ENCODE assay signal across 17 cellular contexts in the genomic region with DNA sequence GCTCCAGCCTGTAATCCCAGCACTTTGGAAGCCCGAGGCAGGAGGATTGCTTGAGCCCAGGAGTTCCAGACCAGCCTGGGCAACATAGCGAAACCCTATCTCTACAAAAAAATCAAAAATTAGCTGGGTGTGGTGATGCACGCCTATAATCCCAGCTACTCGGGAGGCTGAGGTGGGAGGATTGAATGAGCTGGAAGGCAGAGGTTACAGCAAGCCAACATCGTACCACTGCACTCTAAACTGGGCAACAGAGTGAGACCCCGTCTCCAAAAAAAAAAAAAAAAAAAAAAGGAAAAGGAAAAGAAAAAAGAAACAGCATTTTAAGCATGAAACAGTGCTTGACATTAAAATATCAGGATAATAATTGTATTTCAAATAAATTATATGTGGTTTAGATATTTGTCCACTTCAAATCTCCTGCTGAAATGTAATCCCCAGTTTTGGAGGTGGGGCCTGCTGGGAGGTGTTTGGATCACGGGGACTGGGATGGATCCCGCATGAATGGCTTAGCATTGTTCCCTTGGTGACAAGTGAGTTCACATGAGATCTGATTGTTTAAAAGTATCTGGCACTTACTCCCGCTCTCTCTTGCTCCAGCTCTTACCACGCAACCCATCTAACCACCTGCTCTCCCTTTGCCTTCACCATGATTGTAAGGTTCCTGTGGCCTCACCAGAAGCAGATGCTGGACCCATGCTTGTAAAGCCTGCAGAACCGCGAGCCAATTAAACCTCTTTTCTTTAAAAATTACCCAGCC.
DNase-seq lines count a peak whose midpoint lies in the region; ATAC-seq, FAIRE-seq and TF ChIP-seq lines count a peak whose summit lies in the region.
"Had no signal": no experiment of that assay in that cellular context is flagged by ENCODE, and none has a peak within 500 bp of the region (broad histone marks: within the 10 kb centered on the region; RNA-seq: fewer than 3 reads in every experiment).

No MANE protein-coding gene starts in this region.

- H3K27me3 Mint-ChIP-seq in WTC11 (ENCODE audit: low read depth) (no peaks in the 10 kb centered on the region), immature natural killer cell (ENCODE audit: low read depth in 3 of 3) (peaks cover 0 to under 1% (median 0%) of the 10 kb centered on the region in 3 donors), progenitor cell of endocrine pancreas (no peaks in the 10 kb centered on the region)
- no peaks in the 10 kb centered on the region for H3K27me3 Mint-ChIP-seq in activated T-helper 1 cell treated with anti-CD3 and anti-CD28 coated beads, Interleukin-12 subunit alpha, Interleukin-12 subunit beta, Interleukin-2, Interleukin-4 antibody, amounts not matched to agents 30 ng/mL and 10 ng/mL and 1 ng/mL, durations not matched to agents 14 hours and 24 hours and 36 hours (ENCODE audit: insufficient read depth)

- no peaks in the 10 kb centered on the region for H3K36me3 ChIP-seq in DND-41 (ENCODE audit: insufficient read depth, low read length)

- peak overlapping the region; percentile 52; the same call in 1 of the 2 replicates for H3K27ac ChIP-seq in DND-41 (ENCODE audit: low read length)
- H3K27ac ChIP-seq: A549 had no signal

- FAIRE-seq in GM19239 (lab: Jason Lieb, UNC): no peak
- FAIRE-seq: A549 had no signal

- no peak for TF ChIP-seq CTCF in DND-41 (IDR thresholded peaks at IDR 0.05; ENCODE audit: borderline replicate concordance, extremely low read depth, low read length, poor library complexity, severe bottlenecking)
- TF ChIP-seq CTCF in WTC11 (IDR thresholded peaks at IDR 0.05): no peak
- no peak for TF ChIP-seq CTCF in progenitor cell of endocrine pancreas (IDR thresholded peaks at IDR 0.05; ENCODE audit: unreplicated experiment)

- H3K9me3 Mint-ChIP-seq in WTC11 (no peaks in the 10 kb centered on the region), immature natural killer cell (no peaks in the 10 kb centered on the region), progenitor cell of endocrine pancreas (ENCODE audit: low read depth) (peaks cover 3% of the 10 kb centered on the region)
- H3K9me3 Mint-ChIP-seq in activated T-helper 1 cell treated with anti-CD3 and anti-CD28 coated beads, Interleukin-12 subunit alpha, Interleukin-12 subunit beta, Interleukin-2, Interleukin-4 antibody, amounts not matched to agents 30 ng/mL and 10 ng/mL and 1 ng/mL, durations not matched to agents 14 hours and 24 hours and 36 hours: no peaks in the 10 kb centered on the region

- H3K27ac Mint-ChIP-seq in WTC11: no peak overlapping the region
- H3K27ac Mint-ChIP-seq in immature natural killer cell: peak overlapping the region in 4 of 6 donors; percentile 1 to 53 (median 16)
- no peak overlapping the region for H3K27ac Mint-ChIP-seq in progenitor cell of endocrine pancreas
- H3K27ac Mint-ChIP-seq in activated T-helper 1 cell treated with anti-CD3 and anti-CD28 coated beads, Interleukin-12 subunit alpha, Interleukin-12 subunit beta, Interleukin-2, Interleukin-4 antibody, amounts not matched to agents 30 ng/mL and 10 ng/mL and 1 ng/mL, durations not matched to agents 14 hours and 24 hours and 36 hours: no peak overlapping the region

- H3K4me2 ChIP-seq in DND-41 (ENCODE audit: insufficient read depth, low read length): no peak overlapping the region
- H3K4me2 ChIP-seq: A549 had no signal

- H3K4me3 Mint-ChIP-seq in WTC11 (no peak overlapping the region), immature natural killer cell (peak overlapping the region in 1 of 5 donors; percentile 38), progenitor cell of endocrine pancreas (ENCODE audit: low read depth) (peak overlapping the region; percentile 14)
- no peak overlapping the region for H3K4me3 Mint-ChIP-seq in activated T-helper 1 cell treated with anti-CD3 and anti-CD28 coated beads, Interleukin-12 subunit alpha, Interleukin-12 subunit beta, Interleukin-2, Interleukin-4 antibody, amounts not matched to agents 30 ng/mL and 10 ng/mL and 1 ng/mL, durations not matched to agents 14 hours and 24 hours and 36 hours
- H3K4me3 Mint-ChIP-seq: H9 had no signal

- no peaks in the 10 kb centered on the region for H3K9me3 ChIP-seq in DND-41 (ENCODE audit: insufficient read depth, low read length, severe bottlenecking)
- H3K9me3 ChIP-seq: A549 had no signal

- ATAC-seq in DND-41 (ENCODE audit: insufficient read depth, low read depth) (peak; percentile 60; the same call in 2 of the 3 replicates), WTC11 (no peak; the same call in 1 of the 2 replicates), GM18861 (IDR thresholded peaks at IDR 0.05; ENCODE audit: unreplicated experiment) (no peak)
- ATAC-seq: A549 had no signal

- H3K36me3 Mint-ChIP-seq in WTC11: no peaks in the 10 kb centered on the region
- peaks cover 0 to 3% (median 3%) of the 10 kb centered on the region in 3 donors for H3K36me3 Mint-ChIP-seq in immature natural killer cell
- peaks cover 7% of the 10 kb centered on the region for H3K36me3 Mint-ChIP-seq in progenitor cell of endocrine pancreas (ENCODE audit: insufficient read depth)
- no peaks in the 10 kb centered on the region for H3K36me3 Mint-ChIP-seq in activated T-helper 1 cell treated with anti-CD3 and anti-CD28 coated beads, Interleukin-12 subunit alpha, Interleukin-12 subunit beta, Interleukin-2, Interleukin-4 antibody, amounts not matched to agents 30 ng/mL and 10 ng/mL and 1 ng/mL, durations not matched to agents 14 hours and 24 hours and 36 hours (ENCODE audit: low read depth)

- H3K27me3 ChIP-seq in DND-41 (ENCODE audit: insufficient read depth, low read length, poor library complexity): no peaks in the 10 kb centered on the region

- CTCF ChIA-PET in WTC11 (lab: Charles Lee): interaction anchor here (0.6 kb wide), 1 partner anchor 59 kb away, joined by 4 read pairs; no protein-coding TSS in a partner anchor

- POLR2A ChIA-PET in WTC11 (lab: Charles Lee): no interaction called here

- H3K4me1 ChIP-seq in DND-41 (ENCODE audit: insufficient read depth, low read length): peaks cover 33% of the 10 kb centered on the region

- DNase-seq in DND-41 (no peak), WTC11 (ENCODE audit: low spot score) (no peak), immature natural killer cell (no peak), progenitor cell of endocrine pancreas (ENCODE audit: low spot score, unreplicated experiment) (no peak), HCEC 1CT (no peak), GM19239 (ENCODE audit: insufficient read length, low spot score) (no peak)
- DNase-seq in activated T-helper 1 cell treated with anti-CD3 and anti-CD28 coated beads, Interleukin-12 subunit alpha, Interleukin-12 subunit beta, Interleukin-2, Interleukin-4 antibody, amounts not matched to agents 30 ng/mL and 10 ng/mL and 1 ng/mL, durations not matched to agents 14 hours and 24 hours and 36 hours (ENCODE audit: low spot score): no peak
- DNase-seq: DMS 273 treated with DMSO at 0.1 percent for 48 hours, H9, IMR-90, NCI-H1930, NCI-H2171 treated with DMSO at 0.1 percent for 48 hours, NCI-H774, RPMI8226, SIG-M5 had no signal

- H3K4me1 Mint-ChIP-seq in WTC11 (peaks cover 28% of the 10 kb centered on the region), immature natural killer cell (peaks cover 50 to 84% of the 10 kb centered on the region in 2 donors), progenitor cell of endocrine pancreas (ENCODE audit: low read depth) (peaks cover 26% of the 10 kb centered on the region)
- peaks cover 13% of the 10 kb centered on the region for H3K4me1 Mint-ChIP-seq in activated T-helper 1 cell treated with anti-CD3 and anti-CD28 coated beads, Interleukin-12 subunit alpha, Interleukin-12 subunit beta, Interleukin-2, Interleukin-4 antibody, amounts not matched to agents 30 ng/mL and 10 ng/mL and 1 ng/mL, durations not matched to agents 14 hours and 24 hours and 36 hours (ENCODE audit: low read depth)

- no peaks in the 10 kb centered on the region for H4K20me1 ChIP-seq in DND-41 (ENCODE audit: insufficient read depth, low read length)

- H3K9ac ChIP-seq in DND-41 (ENCODE audit: low read depth, low read length): no peak overlapping the region

- intact Hi-C loops in activated T-helper 1 cell treated with anti-CD3 and anti-CD28 coated beads, Interleukin-12 subunit alpha, Interleukin-12 subunit beta, Interleukin-2, Interleukin-4 antibody, amounts not matched to agents 30 ng/mL and 10 ng/mL and 1 ng/mL, durations not matched to agents 14 hours and 24 hours and 36 hours (cut with micrococcal nuclease): no loop called here

- H3K4me3 ChIP-seq in DND-41 (ENCODE audit: low read depth in 1 of 2, low read length in 2 of 2): no peak overlapping the region
- H3K4me3 ChIP-seq: A549 had no signal

- peaks cover 96% of the 10 kb centered on the region for H3K79me2 ChIP-seq in DND-41 (ENCODE audit: insufficient read depth, low read length)

- no peak overlapping the region for H2AFZ ChIP-seq in DND-41 (ENCODE audit: low read depth, low read length)

TF ChIP-seq in WTC11, 78 proteins besides CTCF, POLR2A, EP300 and RAD21:
- peak; percentile 67; the same call in 1 of the 2 replicates for TF ChIP-seq ZNF121 (CRISPR knock-in tag; IDR thresholded peaks at IDR 0.05)
- no peak for TF ChIP-seq ZNF396 (CRISPR knock-in tag; IDR thresholded peaks at IDR 0.05; ENCODE audit: borderline replicate concordance)

Comparison
In these comparisons a context has a peak if more than half of its experiments do, and no peak if none do; other contexts are left out.
1. H3K27ac Mint-ChIP-seq: peak in immature natural killer cell (4 of 6); none in WTC11 (single experiment), progenitor cell of endocrine pancreas (single experiment) and activated T-helper 1 cell treated with anti-CD3 and anti-CD28 coated beads, Interleukin-12 subunit alpha, Interleukin-12 subunit beta, Interleukin-2, Interleukin-4 antibody, amounts not matched to agents 30 ng/mL and 10 ng/mL and 1 ng/mL, durations not matched to agents 14 hours and 24 hours and 36 hours (single experiment).